Comparison of ENCODE assay signal across 8 cellular contexts in the genomic region with DNA sequence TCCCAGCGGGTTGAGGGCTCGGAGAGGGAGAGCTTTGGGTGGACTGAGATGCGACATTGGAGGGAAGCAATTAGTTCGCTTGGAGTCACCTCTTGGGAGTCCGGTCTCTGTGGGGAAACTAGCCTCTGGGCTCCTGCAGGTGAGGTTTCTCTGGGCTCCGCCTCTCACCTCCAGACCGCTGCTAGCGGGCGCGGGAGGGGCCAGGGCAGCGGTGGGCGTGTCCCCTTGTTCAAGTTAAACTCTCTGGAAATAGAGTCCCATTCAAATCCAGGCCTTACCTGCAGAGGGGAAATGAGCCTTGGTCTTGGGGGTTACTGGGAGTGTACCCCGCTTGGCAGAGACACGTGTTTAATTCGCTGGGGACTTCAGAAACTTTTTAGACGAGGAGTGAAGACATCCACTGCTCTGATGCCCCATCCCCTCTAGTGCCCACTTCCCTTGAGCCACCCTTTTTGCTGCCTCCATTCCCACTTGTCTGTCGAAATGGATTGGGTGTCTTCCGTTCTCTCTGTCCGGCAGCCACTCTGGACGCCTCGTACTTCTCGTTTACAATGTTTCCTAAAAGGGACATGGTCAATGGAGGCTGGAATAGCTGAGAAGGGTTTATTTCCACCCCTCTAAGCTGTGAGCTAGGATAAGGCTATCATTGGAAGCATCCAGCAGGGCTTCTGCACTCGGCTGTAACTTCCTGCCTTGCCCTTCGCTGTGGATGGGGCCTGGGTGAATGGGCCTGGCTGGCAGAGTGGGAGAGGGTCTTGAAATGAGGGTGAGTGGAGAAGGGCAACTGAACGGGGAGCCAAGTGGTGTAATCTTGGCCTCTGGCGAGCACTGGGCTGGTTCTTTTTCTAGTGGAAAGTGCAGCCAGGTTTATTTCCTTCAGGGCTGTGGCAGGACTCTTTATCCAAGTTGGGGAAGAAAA. TPM values are rescaled to one million over a fixed set of nuclear protein-coding genes. Genes with fewer than 3 reads are reported as not detected.
DNase-seq lines count a peak whose midpoint lies in the region; ATAC-seq lines count a peak whose summit lies in the region.

No MANE protein-coding gene starts in this region.

- no peak for DNase-seq in activated naive CD4-positive, alpha-beta T cell treated with anti-CD3 and anti-CD28 coated beads for 36 hours
- DNase-seq in activated naive CD4-positive, alpha-beta T cell (lab: John Stamatoyannopoulos, UW), result no peak
- DNase-seq in adipocyte (ENCODE audit: low read depth) (peak; percentile 15), inferior parietal cortex (ENCODE audit: extremely low spot score) (no peak)

- H3K4me3 ChIP-seq in adipocyte (ENCODE audit: low read length), result peak overlapping the region; percentile 92
- H3K4me3 ChIP-seq in iPS-18c (ENCODE audit: insufficient read depth, low read depth, low read length), result peak overlapping the region; percentile 79

- no peaks in the 10 kb centered on the region for H3K36me3 Mint-ChIP-seq in activated naive CD4-positive, alpha-beta T cell treated with anti-CD3 and anti-CD28 coated beads for 36 hours (ENCODE audit: low read depth)
- no peaks in the 10 kb centered on the region for H3K36me3 Mint-ChIP-seq in stimulated activated memory B cell treated with anti-CD40 and anti-IgM and Interleukin-4, amounts not matched to agents 10 μg/mL and 1 μg/mL and 100 μg/mL, for 72 hours

- no peak overlapping the region for H3K27ac Mint-ChIP-seq in activated naive CD4-positive, alpha-beta T cell treated with anti-CD3 and anti-CD28 coated beads for 36 hours
- no peak overlapping the region for H3K27ac Mint-ChIP-seq in stimulated activated memory B cell treated with anti-CD40 and anti-IgM and Interleukin-4, amounts not matched to agents 10 μg/mL and 1 μg/mL and 100 μg/mL, for 72 hours

- no peaks in the 10 kb centered on the region for H3K9me3 Mint-ChIP-seq in activated naive CD4-positive, alpha-beta T cell treated with anti-CD3 and anti-CD28 coated beads for 36 hours
- no peaks in the 10 kb centered on the region for H3K9me3 Mint-ChIP-seq in stimulated activated memory B cell treated with anti-CD40 and anti-IgM and Interleukin-4, amounts not matched to agents 10 μg/mL and 1 μg/mL and 100 μg/mL, for 72 hours

- H3K27me3 ChIP-seq in adipocyte (replicated peaks; ENCODE audit: control insufficient read depth, insufficient read depth, low read length), result no peaks in the 10 kb centered on the region

- H3K4me1 Mint-ChIP-seq in activated naive CD4-positive, alpha-beta T cell treated with anti-CD3 and anti-CD28 coated beads for 36 hours (ENCODE audit: low read depth), result peaks cover 10% of the 10 kb centered on the region
- H3K4me1 Mint-ChIP-seq in stimulated activated memory B cell treated with anti-CD40 and anti-IgM and Interleukin-4, amounts not matched to agents 10 μg/mL and 1 μg/mL and 100 μg/mL, for 72 hours, result peaks cover 6% of the 10 kb centered on the region

- no peaks in the 10 kb centered on the region for H3K36me3 ChIP-seq in adipocyte (ENCODE audit: control insufficient read depth, insufficient read depth, low read length, severe bottlenecking)

- H3K9me3 ChIP-seq in adipocyte (ENCODE audit: control insufficient read depth, low read length), result no peaks in the 10 kb centered on the region
- H3K9me3 ChIP-seq in iPS-18c (ENCODE audit: control insufficient read depth, insufficient read depth, low read length), result no peaks in the 10 kb centered on the region

- peak overlapping the region; percentile 49 for H3K4me3 Mint-ChIP-seq in activated naive CD4-positive, alpha-beta T cell treated with anti-CD3 and anti-CD28 coated beads for 36 hours
- H3K4me3 Mint-ChIP-seq in stimulated activated memory B cell treated with anti-CD40 and anti-IgM and Interleukin-4, amounts not matched to agents 10 μg/mL and 1 μg/mL and 100 μg/mL, for 72 hours, result peak overlapping the region; percentile 33

- peaks cover 46% of the 10 kb centered on the region for H3K4me1 ChIP-seq in adipocyte (ENCODE audit: control insufficient read depth, insufficient read depth, low read length)

- H3K9ac ChIP-seq in adipocyte (ENCODE audit: low read length), result peak overlapping the region; percentile 91

- CTCF ChIA-PET in activated naive CD4-positive, alpha-beta T cell treated with anti-CD3 and anti-CD28 coated beads for 36 hours (lab: Charles Lee), result no interaction called here

- H3K27me3 Mint-ChIP-seq in activated naive CD4-positive, alpha-beta T cell treated with anti-CD3 and anti-CD28 coated beads for 36 hours (ENCODE audit: low read depth), result peaks cover 45% of the 10 kb centered on the region
- H3K27me3 Mint-ChIP-seq in stimulated activated memory B cell treated with anti-CD40 and anti-IgM and Interleukin-4, amounts not matched to agents 10 μg/mL and 1 μg/mL and 100 μg/mL, for 72 hours, result peaks cover 52% of the 10 kb centered on the region

- intact Hi-C loops in activated naive CD4-positive, alpha-beta T cell treated with anti-CD3 and anti-CD28 coated beads for 36 hours (cut with micrococcal nuclease), result no loop called here

- ATAC-seq in stimulated activated memory B cell treated with anti-CD40 and anti-IgM and Interleukin-4, amounts not matched to agents 10 μg/mL and 1 μg/mL and 100 μg/mL, for 72 hours, result no peak
- ATAC-seq in GM21526 (IDR thresholded peaks at IDR 0.05; ENCODE audit: low FRiP score, unreplicated experiment) (no peak), GM21515 (IDR thresholded peaks at IDR 0.05; ENCODE audit: unreplicated experiment) (no peak)

RNA-seq across cellular contexts. Expression of gene MITF, which starts 1.1 kb away (rescaled TPM):
- total RNA-seq in activated naive CD4-positive, alpha-beta T cell treated with anti-CD3 and anti-CD28 coated beads for 36 hours, result not detected
